ENCODE assay signal across 23 cellular contexts in the genomic region with DNA sequence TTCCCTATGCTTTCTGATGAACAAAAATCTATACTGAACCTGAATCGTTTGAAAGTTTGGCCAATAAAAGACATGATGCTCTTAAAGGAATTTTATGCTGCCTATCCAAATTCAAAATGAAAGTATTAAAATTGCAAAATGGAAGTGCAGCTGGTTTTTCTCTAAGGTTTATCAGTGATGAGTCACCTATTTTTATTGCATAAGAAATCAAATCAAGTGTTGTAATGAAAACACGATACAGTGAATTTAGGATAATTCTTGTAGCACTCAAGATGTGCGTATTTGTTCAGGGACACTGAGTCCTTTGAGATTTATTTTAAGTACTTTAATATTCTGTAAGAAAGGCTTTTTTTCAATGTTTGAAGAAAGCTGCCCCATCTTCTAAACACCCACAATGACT.
A peak's percentile ranks its signal among the peaks of the same experiment; 100 is the strongest.
DNase-seq lines count a peak whose midpoint lies in the region; ATAC-seq and TF ChIP-seq lines count a peak whose summit lies in the region.
"Had no signal": no experiment of that assay in that cellular context is flagged by ENCODE, and none has a peak within 500 bp of the region (broad histone marks: within the 10 kb centered on the region; RNA-seq: fewer than 3 reads in every experiment).

No MANE protein-coding gene starts in this region.

- peak; percentile 3 for DNase-seq in EL
- peak; percentile 30 for DNase-seq in OCI-M1 (lab: John Stamatoyannopoulos, UW)
- peak; percentile 49 to 58 for DNase-seq in cardiac fibroblast (ENCODE audit: low read depth in 2 of 2)
- DNase-seq in fibroblast of villous mesenchyme (ENCODE audit: low read depth), result peak; percentile 33
- DNase-seq in NOMO-1 (lab: John Stamatoyannopoulos, UW; ENCODE audit: unreplicated experiment in 2 of 2), result no peak
- DNase-seq in SIG-M5 (lab: John Stamatoyannopoulos, UW), result no peak
- DNase-seq in ovary, result no peak
- DNase-seq: BE2C; CD4-positive, CD25-positive, alpha-beta regulatory T cell; COR-L47; DMS 273 treated with DMSO at 0.1 percent for 48 hours; DND-41; H9; KG1; MV-4-11; NCI-H187 treated with DMSO at 0.1 percent for 48 hours; NCI-H226; NCI-H524; NCI-H82; PC-3; RPMI8226; SJCRH30 had no signal

- TF ChIP-seq EP300 in ovary (IDR thresholded peaks at IDR 0.05), result no peak

- H3K4me1 ChIP-seq in ovary (ENCODE audit: insufficient read depth), result no peaks in the 10 kb centered on the region
- H3K4me1 ChIP-seq: SJCRH30 had no signal

- no peak overlapping the region for H3K27ac ChIP-seq in ovary
- H3K27ac ChIP-seq: SJCRH30 had no signal

- 4 to 15% (median 10%) methylated on average over 3 of the region's 3 CpGs for WGBS in ovary, 3 donors

- no peaks in the 10 kb centered on the region for H3K36me3 ChIP-seq in ovary
- H3K36me3 ChIP-seq: BE2C, SJCRH30 had no signal

- ATAC-seq in GM18858 (IDR thresholded peaks at IDR 0.05; ENCODE audit: unreplicated experiment), result no peak
- ATAC-seq: PC-3 had no signal

- TF ChIP-seq CTCF in cardiac fibroblast (IDR thresholded peaks at IDR 0.05; ENCODE audit: low read depth, low read length) (no peak), fibroblast of villous mesenchyme (IDR thresholded peaks at IDR 0.05; ENCODE audit: insufficient read depth, low read depth, low read length) (no peak), ovary (IDR thresholded peaks at IDR 0.05) (no peak)

- no peaks in the 10 kb centered on the region for H3K9me3 ChIP-seq in ovary
- H3K9me3 ChIP-seq: BE2C, SJCRH30 had no signal

- TF ChIP-seq POLR2A in ovary (IDR thresholded peaks at IDR 0.05), result no peak

- intact Hi-C loops in ovary (cut with DNase I), result no loop called here

- no peak overlapping the region for H3K4me3 ChIP-seq in cardiac fibroblast (replicated peaks in 1 of 2; ENCODE audit: low read depth in 2 of 2, low read length in 2 of 2)
- H3K4me3 ChIP-seq in fibroblast of villous mesenchyme (ENCODE audit: low read depth, low read length), result no peak overlapping the region
- no peak overlapping the region for H3K4me3 ChIP-seq in ovary
- H3K4me3 ChIP-seq: SJCRH30 had no signal

- H3K27me3 ChIP-seq in ovary, result no peaks in the 10 kb centered on the region
- H3K27me3 ChIP-seq: BE2C, SJCRH30 had no signal

Comparison
In these comparisons a context has a peak if more than half of its experiments do, and no peak if none do; other contexts are left out.
1. DNase-seq: peak in EL (single experiment), OCI-M1 (single experiment), cardiac fibroblast (2 of 2) and fibroblast of villous mesenchyme (single experiment); none in NOMO-1 (0 of 2), SIG-M5 (single experiment) and ovary (0 of 5).